ENCODE assay signal across 10 cellular contexts in genomic region chr11:126346586-126346940, GRCh38. TPM values are rescaled to one million over a fixed set of nuclear protein-coding genes. Genes with fewer than 3 reads are reported as not detected.
DNase-seq lines count a peak whose midpoint lies in the region; ATAC-seq and TF ChIP-seq lines count a peak whose summit lies in the region.
"Had no signal": no experiment of that assay in that cellular context is flagged by ENCODE, and none has a peak within 500 bp of the region (broad histone marks: within the 10 kb centered on the region; RNA-seq: fewer than 3 reads in every experiment).

No MANE protein-coding gene starts in this region.

- H3K4me3 ChIP-seq in testis, result no peak overlapping the region

- peak overlapping the region; percentile 83 to 92 for H3K27ac ChIP-seq in testis

- H3K4me1 ChIP-seq in testis, result peaks cover 73% of the 10 kb centered on the region

- H3K27me3 ChIP-seq in testis, result no peaks in the 10 kb centered on the region

- H3K9me3 ChIP-seq in testis, result no peaks in the 10 kb centered on the region
- H3K9me3 ChIP-seq in T-helper 17 cell (ENCODE audit: control insufficient read depth, low read length, poor library complexity, severe bottlenecking), result no peaks in the 10 kb centered on the region

- 80% methylated on average over 1 of the region's 1 CpG; no CpG with 5 or more reads in 1 of the 2 donors for WGBS in testis, 2 donors

- TF ChIP-seq CTCF in testis (IDR thresholded peaks at IDR 0.05), result no peak

- H3K36me3 Mint-ChIP-seq in activated T-cell treated with anti-CD3 and anti-CD28 coated beads, Interleukin-2, amount 50 U/mL, for 24 hours (ENCODE audit: low read depth), result peaks cover 77% of the 10 kb centered on the region
- peaks cover 50% of the 10 kb centered on the region for H3K36me3 Mint-ChIP-seq in activated T-helper 17 cell treated with anti-CD3 and anti-CD28 coated beads, Interleukin-2, amount 50 U/mL, for 72 hours (ENCODE audit: low read depth)
- peaks cover 19 to 31% (median 23%) of the 10 kb centered on the region in 3 donors for H3K36me3 Mint-ChIP-seq in immature natural killer cell
- peaks cover 6% of the 10 kb centered on the region for H3K36me3 Mint-ChIP-seq in T-helper 17 cell (ENCODE audit: low read depth)

- H3K9me3 Mint-ChIP-seq in activated T-cell treated with anti-CD3 and anti-CD28 coated beads, Interleukin-2, amount 50 U/mL, for 24 hours, result no peaks in the 10 kb centered on the region
- no peaks in the 10 kb centered on the region for H3K9me3 Mint-ChIP-seq in activated T-helper 17 cell treated with anti-CD3 and anti-CD28 coated beads, Interleukin-2, amount 50 U/mL, for 72 hours
- no peaks in the 10 kb centered on the region for H3K9me3 Mint-ChIP-seq in immature natural killer cell

- intact Hi-C loops in testis (cut with DNase I; ENCODE audit: low total_unique reads) (no loop called here), sciatic nerve (cut with DNase I) (no loop called here)

- H3K4me3 Mint-ChIP-seq in activated T-cell treated with anti-CD3 and anti-CD28 coated beads, Interleukin-2, amount 50 U/mL, for 24 hours, result no peak overlapping the region
- H3K4me3 Mint-ChIP-seq in activated T-helper 17 cell treated with anti-CD3 and anti-CD28 coated beads, Interleukin-2, amount 50 U/mL, for 72 hours, result no peak overlapping the region
- H3K4me3 Mint-ChIP-seq in immature natural killer cell (peak overlapping the region in 2 of 5 donors; percentile 2 to 51), T-helper 17 cell (no peak overlapping the region)
- H3K4me3 Mint-ChIP-seq: activated naive CD8-positive, alpha-beta T cell had no signal

- no peak for DNase-seq in activated T-cell treated with anti-CD3 and anti-CD28 coated beads, Interleukin-2, amount 50 U/mL, for 24 hours
- no peak for DNase-seq in activated T-cell treated with anti-CD3 and anti-CD28 coated beads for 4 hours
- DNase-seq in immature natural killer cell, result no peak
- no peak for DNase-seq in testis
- no peak for DNase-seq in sciatic nerve (ENCODE audit: low spot score)
- no peak for DNase-seq in T-helper 17 cell
- DNase-seq: NCI-H2171 treated with DMSO at 0.1 percent for 48 hours had no signal

- TF ChIP-seq POLR2A in testis (IDR thresholded peaks at IDR 0.05) (no peak), GM18505 (IDR thresholded peaks at IDR 0.05; ENCODE audit: borderline replicate concordance, extremely low read depth, insufficient read depth, insufficient read length) (no peak)

- no peaks in the 10 kb centered on the region for H3K27me3 Mint-ChIP-seq in activated T-cell treated with anti-CD3 and anti-CD28 coated beads, Interleukin-2, amount 50 U/mL, for 24 hours
- no peaks in the 10 kb centered on the region for H3K27me3 Mint-ChIP-seq in activated T-helper 17 cell treated with anti-CD3 and anti-CD28 coated beads, Interleukin-2, amount 50 U/mL, for 72 hours
- H3K27me3 Mint-ChIP-seq in immature natural killer cell (ENCODE audit: low read depth in 3 of 3), result no peaks in the 10 kb centered on the region
- H3K27me3 Mint-ChIP-seq in T-helper 17 cell, result no peaks in the 10 kb centered on the region
- H3K27me3 Mint-ChIP-seq: activated naive CD8-positive, alpha-beta T cell had no signal

- ATAC-seq in activated T-helper 17 cell treated with anti-CD3 and anti-CD28 coated beads, Interleukin-2, amount 50 U/mL, for 72 hours (replicated peaks), result no peak
- no peak for ATAC-seq in sciatic nerve
- no peak for ATAC-seq in T-helper 17 cell
- ATAC-seq in GM18505 (IDR thresholded peaks at IDR 0.05; ENCODE audit: unreplicated experiment), result no peak

- peak overlapping the region; percentile 85 for H3K27ac Mint-ChIP-seq in activated T-cell treated with anti-CD3 and anti-CD28 coated beads, Interleukin-2, amount 50 U/mL, for 24 hours
- H3K27ac Mint-ChIP-seq in activated T-helper 17 cell treated with anti-CD3 and anti-CD28 coated beads, Interleukin-2, amount 50 U/mL, for 72 hours, result peak overlapping the region; percentile 90
- H3K27ac Mint-ChIP-seq in immature natural killer cell, result peak overlapping the region; percentile 87 to 96 (median 93)
- H3K27ac Mint-ChIP-seq in T-helper 17 cell, result no peak overlapping the region

- H3K36me3 ChIP-seq in testis (ENCODE audit: low read depth, missing control alignments), result no peaks in the 10 kb centered on the region

- peaks cover 36% of the 10 kb centered on the region for H3K4me1 Mint-ChIP-seq in activated T-cell treated with anti-CD3 and anti-CD28 coated beads, Interleukin-2, amount 50 U/mL, for 24 hours (ENCODE audit: low read depth)
- peaks cover 16% of the 10 kb centered on the region for H3K4me1 Mint-ChIP-seq in activated T-helper 17 cell treated with anti-CD3 and anti-CD28 coated beads, Interleukin-2, amount 50 U/mL, for 72 hours
- H3K4me1 Mint-ChIP-seq in immature natural killer cell (peaks cover 38 to 45% of the 10 kb centered on the region in 2 donors), T-helper 17 cell (peaks cover 9% of the 10 kb centered on the region)

RNA-seq across cellular contexts. Expression of gene ST3GAL4, which starts 8.9 kb away (rescaled TPM):
- 10 to 100 TPM; 10.0 to 16.2 TPM for total RNA-seq in activated T-helper 17 cell treated with anti-CD3 and anti-CD28 coated beads, Interleukin-2, amount 50 U/mL, for 72 hours
- polyA plus RNA-seq in immature natural killer cell, result 10 to 100 TPM; 25.0 to 31.7 (median 30.9) TPM
- total RNA-seq in testis, result 100 to 1,000 TPM; 212 to 221 TPM
- 102 TPM for polyA plus RNA-seq in testis (ENCODE audit: insufficient read depth, low read depth, low replicate concordance)
- total RNA-seq in sciatic nerve, result 72.4 TPM
- total RNA-seq in T-helper 17 cell, result 1 to 10 TPM; 3.0 to 4.8 TPM

RNA-seq across cellular contexts. Expression of gene DCPS, which starts 42.7 kb away (rescaled TPM):
- 10 to 100 TPM; 28.1 to 47.5 TPM for total RNA-seq in activated T-helper 17 cell treated with anti-CD3 and anti-CD28 coated beads, Interleukin-2, amount 50 U/mL, for 72 hours
- polyA plus RNA-seq in immature natural killer cell (10 to 100 TPM; 33.1 to 65.7 (median 40.6) TPM), testis (ENCODE audit: insufficient read depth, low read depth, low replicate concordance) (16.8 TPM)
- total RNA-seq in testis (10 to 100 TPM; 16.9 to 20.9 TPM), sciatic nerve (12.1 TPM), T-helper 17 cell (10 to 100 TPM; 12.1 to 14.9 TPM)
